ENCODE assay signal across 10 cellular contexts in genomic region chr12:75964150-75964549, GRCh38.
DNase-seq lines count a peak whose midpoint lies in the region; ATAC-seq, FAIRE-seq and TF ChIP-seq lines count a peak whose summit lies in the region.
"Had no signal": no experiment of that assay in that cellular context is flagged by ENCODE, and none has a peak within 500 bp of the region (broad histone marks: within the 10 kb centered on the region; RNA-seq: fewer than 3 reads in every experiment).

No MANE protein-coding gene starts in this region.

- no peak overlapping the region for H3K4me2 ChIP-seq in GM12878 (ENCODE audit: control insufficient read depth, insufficient read depth)

- FAIRE-seq in GM12878 (lab: Jason Lieb, UNC), result no peak

- SMC1A ChIA-PET in GM12878 (lab: Charles Lee; ENCODE audit: uncharacterized antibody, unreplicated experiment), result interaction anchor here (0.9 to 5.9 kb wide), 2 partner anchors 16 to 469 kb away, joined by 3 to 58 read pairs; no protein-coding TSS in a partner anchor

- TF ChIP-seq EP300 in GM12878 (IDR thresholded peaks at IDR 0.05; ENCODE audit: borderline replicate concordance in 1 of 2, control insufficient read depth in 1 of 2, low read depth in 2 of 2, low read length in 2 of 2) (no peak), stomach (IDR thresholded peaks at IDR 0.05) (no peak)

- ATAC-seq in GM12878, result peak; percentile 74
- ATAC-seq in GM19328 (IDR thresholded peaks at IDR 0.05; ENCODE audit: unreplicated experiment), result no peak

- H3K27ac ChIP-seq in HL-60 (replicated peaks) (peak overlapping the region; percentile 56), GM12878 (ENCODE audit: control insufficient read depth, insufficient read depth) (no peak overlapping the region), stomach (peak overlapping the region in 1 of 5 donors; percentile 14)

- no peaks in the 10 kb centered on the region for H3K36me3 ChIP-seq in GM12878 (ENCODE audit: control insufficient read depth in 2 of 2, insufficient read depth in 2 of 2, low read length in 1 of 2)
- H3K36me3 ChIP-seq in stomach, result no peaks in the 10 kb centered on the region

- TF ChIP-seq RAD21 in GM12878 (IDR thresholded peaks at IDR 0.05; ENCODE audit: insufficient read depth, low read depth, low read length), result no peak

- H3K9me3 ChIP-seq in GM12878 (replicated peaks; ENCODE audit: control insufficient read depth, insufficient read depth, low read length) (no peaks in the 10 kb centered on the region; the same call in 2 of the 3 replicates), stomach (no peaks in the 10 kb centered on the region)

- H2AFZ ChIP-seq in GM12878 (ENCODE audit: control insufficient read depth, low read depth, low read length), result no peak overlapping the region

- RAD21 ChIA-PET in GM12878 (lab: Charles Lee; ENCODE audit: unreplicated experiment), result no interaction called here

- no TSS peak for BruUV-seq in GM12878 (replicated peaks; lab: Mats Ljungman, UMichigan)

- H3K4me3 ChIP-seq in HL-60 (replicated peaks; ENCODE audit: insufficient read depth, low read length), result no peak overlapping the region
- no peak overlapping the region for H3K4me3 ChIP-seq in GM12878
- H3K4me3 ChIP-seq in stomach, result no peak overlapping the region

- CTCF ChIA-PET in GM12878 (lab: Yijun Ruan, JAX), result no interaction called here

- in situ Hi-C loops in GM12878 (cut with MboI), result no loop called here

- H3K4me1 ChIP-seq in GM12878 (ENCODE audit: control insufficient read depth, insufficient read depth, low read length) (no peaks in the 10 kb centered on the region), stomach (peaks cover 10 to 25% (median 15%) of the 10 kb centered on the region in 4 donors)

- H4K20me1 ChIP-seq in GM12878 (ENCODE audit: control insufficient read depth, insufficient read depth), result no peaks in the 10 kb centered on the region

- intact Hi-C loops in GM12878 (cut with micrococcal nuclease; ENCODE audit: unreplicated experiment), result no loop called here
- intact Hi-C loops in stomach (cut with DNase I; ENCODE audit: low total_unique reads), result no loop called here

- WGBS in GM12878 (ENCODE audit: insufficient coverage, insufficient replicate concordance, low lambda C conversion rate, missing lambda C conversion rate), result 8% methylated on average over 1 of the region's 1 CpG
- WGBS in stomach, 5 donors, result 10 to 48% (median 32%) methylated on average over 1 of the region's 1 CpG

- TF ChIP-seq CTCF in HL-60 (IDR thresholded peaks at IDR 0.05; ENCODE audit: insufficient read depth, low read length) (no peak), GM12878 (IDR thresholded peaks at IDR 0.05 in 2 of 3, conservative IDR thresholded peaks at IDR 0.05 in 1 of 3; ENCODE audit: control insufficient read depth in 2 of 3, extremely low read depth in 1 of 3, insufficient read depth in 1 of 3, low read depth in 3 of 3, low read length in 3 of 3) (no peak), stomach (IDR thresholded peaks at IDR 0.05) (no peak)

- no peaks in the 10 kb centered on the region for H3K79me2 ChIP-seq in GM12878 (ENCODE audit: control insufficient read depth, insufficient read depth, low read length)

- POLR2A ChIA-PET in GM12878 (lab: Charles Lee), result interaction anchor here (1.4 kb wide), 1 partner anchor 11 kb away, joined by 4 read pairs; no protein-coding TSS in a partner anchor

- peak; percentile 21 for DNase-seq in NCI-H510A treated with DMSO at 0.1 percent for 48 hours (lab: John Stamatoyannopoulos, UW)
- no peak for DNase-seq in NCI-H510A (lab: John Stamatoyannopoulos, UW)
- DNase-seq in HL-60 (ENCODE audit: low read depth in 1 of 2, low spot score in 1 of 2), result peak; percentile 71 to 95
- no peak for DNase-seq in GM12878 (ENCODE audit: low read depth, low spot score)
- peak; percentile 40 for DNase-seq in stomach
- no peak for DNase-seq in NCI-H748 (lab: John Stamatoyannopoulos, UW; ENCODE audit: unreplicated experiment)
- no peak for DNase-seq in EL
- DNase-seq: NCI-H226; stimulated activated CD4-positive, alpha-beta T cell treated with anti-CD3 and anti-CD28 coated beads, Interleukin-2, amount 100 ng/mL, for 24 hours had no signal

- H3K9ac ChIP-seq in GM12878 (ENCODE audit: control insufficient read depth, insufficient read depth, low read length), result no peak overlapping the region

- TF ChIP-seq POLR2A in GM12878 (IDR thresholded peaks at IDR 0.05; ENCODE audit: low read depth, low read length) (no peak), stomach (IDR thresholded peaks at IDR 0.05) (no peak)

- H3K27me3 ChIP-seq in HL-60 (ENCODE audit: insufficient read depth, poor library complexity, severe bottlenecking) (no peaks in the 10 kb centered on the region), GM12878 (replicated peaks in 1 of 2; ENCODE audit: control insufficient read depth in 2 of 2, insufficient read depth in 2 of 2, low read length in 1 of 2) (no peaks in the 10 kb centered on the region), stomach (no peaks in the 10 kb centered on the region)

TF ChIP-seq in GM12878, 131 proteins besides CTCF, POLR2A, EP300 and RAD21:
- peak; percentile 30; the same call in 1 of the 2 replicates for TF ChIP-seq SPI1 (IDR thresholded peaks at IDR 0.05; ENCODE audit: borderline replicate concordance, insufficient read depth, low read depth, low read length)
- TF ChIP-seq SUZ12 (IDR thresholded peaks at IDR 0.05; ENCODE audit: unreplicated experiment), result no peak
- peak; percentile 92 for TF ChIP-seq PKNOX1 (IDR thresholded peaks at IDR 0.05)
- no peak for TF ChIP-seq RBBP5 (conservative IDR thresholded peaks at IDR 0.05)
- TF ChIP-seq, protein P1, sequence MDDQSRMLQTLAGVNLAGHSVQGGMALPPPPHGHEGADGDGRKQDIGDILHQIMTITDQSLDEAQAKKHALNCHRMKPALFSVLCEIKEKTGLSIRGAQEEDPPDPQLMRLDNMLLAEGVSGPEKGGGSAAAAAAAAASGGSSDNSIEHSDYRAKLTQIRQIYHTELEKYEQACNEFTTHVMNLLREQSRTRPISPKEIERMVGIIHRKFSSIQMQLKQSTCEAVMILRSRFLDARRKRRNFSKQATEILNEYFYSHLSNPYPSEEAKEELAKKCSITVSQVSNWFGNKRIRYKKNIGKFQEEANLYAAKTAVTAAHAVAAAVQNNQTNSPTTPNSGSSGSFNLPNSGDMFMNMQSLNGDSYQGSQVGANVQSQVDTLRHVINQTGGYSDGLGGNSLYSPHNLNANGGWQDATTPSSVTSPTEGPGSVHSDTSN (IDR thresholded peaks at IDR 0.05; ENCODE audit: insufficient replicate concordance, low read depth, low read length), result peak; percentile 80
- TF ChIP-seq CBFB (IDR thresholded peaks at IDR 0.05; ENCODE audit: low read depth), result no peak

Comparison
In these comparisons a context has a peak if more than half of its experiments do, and no peak if none do; other contexts are left out.
1. DNase-seq: peak in NCI-H510A treated with DMSO at 0.1 percent for 48 hours (single experiment), HL-60 (2 of 2) and stomach (single experiment); none in NCI-H510A (single experiment), GM12878 (single experiment), NCI-H748 (single experiment) and EL (single experiment).